ENCODE assay signal across 8 cellular contexts in genomic region chr2:74261204-74261864, GRCh38.
A peak's percentile ranks its signal among the peaks of the same experiment; 100 is the strongest.
DNase-seq lines count a peak whose midpoint lies in the region; ATAC-seq and TF ChIP-seq lines count a peak whose summit lies in the region.

No MANE protein-coding gene starts in this region.

- POLR2A ChIA-PET in MCF 10A (lab: Yijun Ruan, JAX), result interaction anchor here (0.6 to 1.4 kb wide), 2 partner anchors 109 to 150 kb away, joined by 3 to 4 read pairs; no protein-coding TSS in a partner anchor

- TF ChIP-seq CTCF in LNCAP (IDR thresholded peaks at IDR 0.05) (peak; percentile 45), MCF 10A (IDR thresholded peaks at IDR 0.05; ENCODE audit: unreplicated experiment) (peak; percentile 64)

- no peaks in the 10 kb centered on the region for H3K27me3 Mint-ChIP-seq in MCF 10A (ENCODE audit: insufficient read depth, unreplicated experiment)
- no peaks in the 10 kb centered on the region for H3K27me3 Mint-ChIP-seq in activated T-cell treated with anti-CD3 and anti-CD28 coated beads, Interleukin-2, amount 50 U/mL, for 24 hours

- CTCF ChIA-PET in MCF 10A (lab: Yijun Ruan, JAX), result interaction anchor here (0.6 to 1.8 kb wide), 16 partner anchors 9 to 440 kb away, joined by 3 to 8 read pairs (median 4); no protein-coding TSS in a partner anchor

- H3K4me1 Mint-ChIP-seq in MCF 10A (ENCODE audit: insufficient read depth, unreplicated experiment), result peaks cover 5% of the 10 kb centered on the region
- no peaks in the 10 kb centered on the region for H3K4me1 Mint-ChIP-seq in activated T-cell treated with anti-CD3 and anti-CD28 coated beads, Interleukin-2, amount 50 U/mL, for 24 hours (ENCODE audit: low read depth)

- H3K4me3 Mint-ChIP-seq in MCF 10A (ENCODE audit: unreplicated experiment), result no peak overlapping the region
- no peak overlapping the region for H3K4me3 Mint-ChIP-seq in activated T-cell treated with anti-CD3 and anti-CD28 coated beads, Interleukin-2, amount 50 U/mL, for 24 hours

- peak; percentile 59 for ATAC-seq in left lobe of liver
- ATAC-seq in GM21737 (IDR thresholded peaks at IDR 0.05; ENCODE audit: unreplicated experiment), result no peak

- no TSS peak for BruUV-seq in MCF 10A (replicated peaks; lab: Mats Ljungman, UMichigan)

- peak; percentile 31 for DNase-seq in COLO829 (ENCODE audit: low spot score)
- DNase-seq in MCF 10A (ENCODE audit: unreplicated experiment), result peak; percentile 67
- DNase-seq in left lobe of liver (ENCODE audit: low spot score), result no peak
- DNase-seq in activated CD4-positive, alpha-beta T cell treated with anti-CD3 and anti-CD28 coated beads, Interleukin-2, amount 50 U/mL, for 48 hours, result no peak
- DNase-seq in activated gamma-delta T cell treated with Interleukin-2 at 50 U/mL for 16 hours, result no peak
- DNase-seq in activated T-cell treated with anti-CD3 and anti-CD28 coated beads, Interleukin-2, amount 50 U/mL, for 24 hours, result no peak

- intact Hi-C loops in MCF 10A (cut with micrococcal nuclease), result loop anchor here (5.0 kb wide), 1 partner anchor 579 kb away; no protein-coding TSS in a partner anchor

- H3K27ac Mint-ChIP-seq in MCF 10A (ENCODE audit: low read depth, unreplicated experiment), result peak overlapping the region; percentile 37
- H3K27ac Mint-ChIP-seq in activated T-cell treated with anti-CD3 and anti-CD28 coated beads, Interleukin-2, amount 50 U/mL, for 24 hours, result no peak overlapping the region

- H3K36me3 Mint-ChIP-seq in MCF 10A (ENCODE audit: insufficient read depth, unreplicated experiment), result peaks cover 6% of the 10 kb centered on the region
- peaks cover 2% of the 10 kb centered on the region for H3K36me3 Mint-ChIP-seq in activated T-cell treated with anti-CD3 and anti-CD28 coated beads, Interleukin-2, amount 50 U/mL, for 24 hours (ENCODE audit: low read depth)

- H3K9me3 Mint-ChIP-seq in MCF 10A (ENCODE audit: unreplicated experiment), result no peaks in the 10 kb centered on the region
- no peaks in the 10 kb centered on the region for H3K9me3 Mint-ChIP-seq in activated T-cell treated with anti-CD3 and anti-CD28 coated beads, Interleukin-2, amount 50 U/mL, for 24 hours

Comparison
In these comparisons a context has a peak if more than half of its experiments do, and no peak if none do; other contexts are left out.
1. DNase-seq: peak in COLO829 (single experiment) and MCF 10A (single experiment); none in left lobe of liver (single experiment), activated CD4-positive, alpha-beta T cell treated with anti-CD3 and anti-CD28 coated beads, Interleukin-2, amount 50 U/mL, for 48 hours (0 of 2), activated gamma-delta T cell treated with Interleukin-2 at 50 U/mL for 16 hours (single experiment) and activated T-cell treated with anti-CD3 and anti-CD28 coated beads, Interleukin-2, amount 50 U/mL, for 24 hours (single experiment).